9 cellular contexts compared by ENCODE assay signal in the genomic region with DNA sequence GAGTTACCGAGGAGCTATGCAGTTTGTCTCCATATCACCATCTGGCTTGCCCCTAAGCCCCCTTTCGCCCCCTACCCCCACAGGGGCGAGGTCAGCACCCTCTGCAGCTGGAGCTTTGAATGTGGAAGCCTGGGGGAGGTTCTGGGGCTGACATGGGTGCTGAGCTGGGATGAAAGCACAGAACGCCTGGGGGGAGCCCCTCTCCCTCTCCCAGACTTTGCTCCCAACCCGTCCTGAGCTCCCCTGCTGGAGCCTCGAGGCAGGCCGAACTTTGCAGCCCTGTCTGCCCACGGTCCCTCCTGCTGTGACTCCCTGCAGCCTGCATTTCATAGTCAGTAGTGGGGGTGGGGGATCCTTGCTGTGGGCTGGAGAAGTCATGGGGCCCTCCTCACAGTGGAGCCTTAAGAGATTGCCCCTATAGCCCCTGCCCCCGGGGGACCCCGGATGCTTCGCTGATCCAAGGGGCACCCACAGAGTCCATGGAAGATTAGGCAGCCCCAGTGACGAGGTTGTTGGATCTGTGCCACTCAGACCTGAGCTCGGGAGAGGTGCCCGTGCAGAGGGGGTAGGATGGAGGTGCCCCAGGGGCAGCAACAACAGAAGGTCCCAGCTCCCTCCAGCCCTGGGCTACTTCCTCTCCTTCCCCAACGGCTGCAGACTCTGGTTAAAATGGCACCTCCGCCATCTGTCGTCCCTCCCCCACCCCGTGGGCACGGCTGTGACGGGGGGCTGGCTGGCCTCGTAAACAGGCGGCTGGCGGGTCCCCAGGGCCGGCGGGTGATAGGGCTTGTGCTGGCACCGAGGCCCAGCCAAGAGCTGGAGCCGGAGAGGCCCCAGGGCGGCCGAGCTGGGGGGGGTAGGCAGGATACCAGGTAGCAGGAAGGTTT.
A peak's percentile ranks its signal among the peaks of the same experiment; 100 is the strongest.
DNase-seq lines count a peak whose midpoint lies in the region; ATAC-seq, FAIRE-seq and TF ChIP-seq lines count a peak whose summit lies in the region.
"Had no signal": no experiment of that assay in that cellular context is flagged by ENCODE, and none has a peak within 500 bp of the region (broad histone marks: within the 10 kb centered on the region; RNA-seq: fewer than 3 reads in every experiment).

No MANE protein-coding gene starts in this region.

- H3K4me3 ChIP-seq in SJCRH30 (peak overlapping the region; percentile 37), colonic mucosa (no peak overlapping the region)
- peak overlapping the region; percentile 20 for H3K4me3 ChIP-seq in naive thymus-derived CD4-positive, alpha-beta T cell (ENCODE audit: low read length)

- DNase-seq in SHP77 (lab: John Stamatoyannopoulos, UW) = peak; percentile 37 to 54
- no peak for DNase-seq in SHP77 treated with DMSO at 0.1 percent for 48 hours (lab: John Stamatoyannopoulos, UW)
- peak; percentile 61 to 64 for DNase-seq in SJCRH30
- DNase-seq in colonic mucosa = peak; percentile 52
- peak in 5 of 9 donors; percentile 26 to 39 (median 35) for DNase-seq in naive thymus-derived CD4-positive, alpha-beta T cell
- peak; percentile 31 for DNase-seq in urothelium cell line (ENCODE audit: low spot score)

- H3K9me3 Mint-ChIP-seq in naive thymus-derived CD4-positive, alpha-beta T cell = peaks cover 0 to 11% (median 0%) of the 10 kb centered on the region in 11 donors

- peak overlapping the region in 7 of 9 donors; percentile 10 to 85 (median 70) for H3K27ac Mint-ChIP-seq in naive thymus-derived CD4-positive, alpha-beta T cell

- peaks cover 0 to 10% (median 0%) of the 10 kb centered on the region in 5 donors for H3K36me3 Mint-ChIP-seq in naive thymus-derived CD4-positive, alpha-beta T cell

- CTCF ChIA-PET in naive thymus-derived CD4-positive, alpha-beta T cell (lab: Charles Lee) = interaction anchor here (1.2 kb wide), 1 partner anchor 137 kb away, joined by 4 read pairs; no protein-coding TSS in a partner anchor

- H3K9me3 ChIP-seq in SJCRH30 (replicated peaks) (no peaks in the 10 kb centered on the region), colonic mucosa (no peaks in the 10 kb centered on the region)
- no peaks in the 10 kb centered on the region for H3K9me3 ChIP-seq in naive thymus-derived CD4-positive, alpha-beta T cell (ENCODE audit: control insufficient read depth in 2 of 3, low read length in 3 of 3)

- peaks cover 0 to 9% (median 0%) of the 10 kb centered on the region in 5 donors for H3K27me3 Mint-ChIP-seq in naive thymus-derived CD4-positive, alpha-beta T cell

- peak; percentile 16 for ATAC-seq in naive thymus-derived CD4-positive, alpha-beta T cell
- no peak for ATAC-seq in GM18868 (IDR thresholded peaks at IDR 0.05; ENCODE audit: unreplicated experiment)
- ATAC-seq in GM19455 (IDR thresholded peaks at IDR 0.05; ENCODE audit: unreplicated experiment) = no peak

- H3K4me1 ChIP-seq in SJCRH30 = peaks cover 31% of the 10 kb centered on the region
- peaks cover 20% of the 10 kb centered on the region for H3K4me1 ChIP-seq in colonic mucosa
- peaks cover 32 to 35% of the 10 kb centered on the region in 2 donors for H3K4me1 ChIP-seq in naive thymus-derived CD4-positive, alpha-beta T cell (ENCODE audit: control insufficient read depth in 2 of 2, insufficient read depth in 2 of 2, low read length in 2 of 2)

- no peak for TF ChIP-seq CTCF in colonic mucosa (IDR thresholded peaks at IDR 0.05)

- H3K4me1 Mint-ChIP-seq in naive thymus-derived CD4-positive, alpha-beta T cell = peaks cover 20 to 53% (median 45%) of the 10 kb centered on the region in 7 donors

- POLR2A ChIA-PET in naive thymus-derived CD4-positive, alpha-beta T cell (lab: Charles Lee) = interaction anchor here (0.6 to 2.9 kb wide), 14 partner anchors 9 to 319 kb away, joined by 3 to 15 read pairs (median 4); partner anchors contain the start of gene IER5L

- peak overlapping the region; percentile 56 to 76 for H3K9ac ChIP-seq in colonic mucosa (ENCODE audit: low read depth in 2 of 2, low read length in 2 of 2)

- no peak overlapping the region for H3K27ac ChIP-seq in SJCRH30
- H3K27ac ChIP-seq in colonic mucosa = peak overlapping the region; percentile 12
- peak overlapping the region; percentile 20 for H3K27ac ChIP-seq in naive thymus-derived CD4-positive, alpha-beta T cell (ENCODE audit: low read depth, low read length)

- H3K27me3 ChIP-seq in SJCRH30 (no peaks in the 10 kb centered on the region), colonic mucosa (no peaks in the 10 kb centered on the region)
- H3K27me3 ChIP-seq in naive thymus-derived CD4-positive, alpha-beta T cell (ENCODE audit: control insufficient read depth in 2 of 2, insufficient read depth in 2 of 2, low read length in 2 of 2) = no peaks in the 10 kb centered on the region

- no peak for FAIRE-seq in urothelium cell line (lab: Jason Lieb, UNC)
- FAIRE-seq: TTC549 had no signal

- H3K4me3 Mint-ChIP-seq in naive thymus-derived CD4-positive, alpha-beta T cell = peak overlapping the region in 8 of 10 donors; percentile 8 to 89 (median 62)

- H3K36me3 ChIP-seq in SJCRH30 = no peaks in the 10 kb centered on the region
- H3K36me3 ChIP-seq in colonic mucosa = no peaks in the 10 kb centered on the region
- no peaks in the 10 kb centered on the region for H3K36me3 ChIP-seq in naive thymus-derived CD4-positive, alpha-beta T cell (ENCODE audit: control insufficient read depth in 2 of 3, insufficient read depth in 3 of 3, low read length in 3 of 3)

- intact Hi-C loops in colonic mucosa (cut with DNase I) = no loop called here
- intact Hi-C loops in naive thymus-derived CD4-positive, alpha-beta T cell (cut with micrococcal nuclease) = loop anchor here (2.0 kb wide), 4 partner anchors 20 to 152 kb away; no protein-coding TSS in a partner anchor
